8 cellular contexts compared by ENCODE assay signal in genomic region chr19:14091086-14091884, GRCh38. TPM values are rescaled to one million over a fixed set of nuclear protein-coding genes. Genes with fewer than 3 reads are reported as not detected.
DNase-seq lines count a peak whose midpoint lies in the region; ATAC-seq and TF ChIP-seq lines count a peak whose summit lies in the region.

No MANE protein-coding gene starts in this region.

- H3K36me3 Mint-ChIP-seq in activated T-helper 17 cell treated with anti-CD3 and anti-CD28 coated beads, Interleukin-2, amount 50 U/mL, for 72 hours (ENCODE audit: low read depth), result peaks cover 36% of the 10 kb centered on the region

- peaks cover 17% of the 10 kb centered on the region for H3K4me1 Mint-ChIP-seq in activated T-helper 17 cell treated with anti-CD3 and anti-CD28 coated beads, Interleukin-2, amount 50 U/mL, for 72 hours

- peaks cover 7% of the 10 kb centered on the region for H3K9me3 ChIP-seq in neuron (ENCODE audit: low read length)

- peak; percentile 29 for TF ChIP-seq CTCF in fibroblast of the aortic adventitia (IDR thresholded peaks at IDR 0.05; ENCODE audit: insufficient read depth, low read length)

- H3K27ac Mint-ChIP-seq in activated T-helper 17 cell treated with anti-CD3 and anti-CD28 coated beads, Interleukin-2, amount 50 U/mL, for 72 hours, result peak overlapping the region; percentile 93

- under 1% methylated on average over 67 of the region's 73 CpGs for WGBS in urinary bladder

- H3K4me3 Mint-ChIP-seq in activated T-helper 17 cell treated with anti-CD3 and anti-CD28 coated beads, Interleukin-2, amount 50 U/mL, for 72 hours, result peak overlapping the region; percentile 91

- peak overlapping the region; percentile 46 for H2AFZ ChIP-seq in neuron (ENCODE audit: low read depth, low read length)

- peaks cover 18% of the 10 kb centered on the region for H3K36me3 ChIP-seq in neuron (ENCODE audit: insufficient read depth, low read length)
- H3K36me3 ChIP-seq in urinary bladder (ENCODE audit: insufficient read depth), result no peaks in the 10 kb centered on the region

- no peaks in the 10 kb centered on the region for H3K9me3 Mint-ChIP-seq in activated T-helper 17 cell treated with anti-CD3 and anti-CD28 coated beads, Interleukin-2, amount 50 U/mL, for 72 hours

- H3K27me3 ChIP-seq in neuron (ENCODE audit: insufficient read depth, low read length), result no peaks in the 10 kb centered on the region

- DNase-seq in COLO668 (lab: John Stamatoyannopoulos, UW; ENCODE audit: unreplicated experiment) (peak; percentile 87), OCI-M2 (lab: John Stamatoyannopoulos, UW; ENCODE audit: unreplicated experiment) (peak; percentile 98), fibroblast of the aortic adventitia (ENCODE audit: low read depth) (peak; percentile 60)

- H3K4me1 ChIP-seq in neuron (ENCODE audit: insufficient read depth, low read length) (peaks cover 10% of the 10 kb centered on the region), urinary bladder (ENCODE audit: insufficient read depth) (no peaks in the 10 kb centered on the region)

- peak overlapping the region; percentile 80 for H3K4me3 ChIP-seq in fibroblast of the aortic adventitia (ENCODE audit: low read depth, low read length)
- peak overlapping the region; percentile 58 for H3K4me3 ChIP-seq in neuron (ENCODE audit: low read length)
- peak overlapping the region; percentile 94 for H3K4me3 ChIP-seq in urinary bladder (ENCODE audit: low read depth, low read length)

- no peaks in the 10 kb centered on the region for H3K27me3 Mint-ChIP-seq in activated T-helper 17 cell treated with anti-CD3 and anti-CD28 coated beads, Interleukin-2, amount 50 U/mL, for 72 hours

- ATAC-seq in GM19351 (IDR thresholded peaks at IDR 0.05; ENCODE audit: unreplicated experiment) (peak; percentile 62), HG03457 (IDR thresholded peaks at IDR 0.05; ENCODE audit: unreplicated experiment) (peak; percentile 41)
- ATAC-seq in activated T-helper 17 cell treated with anti-CD3 and anti-CD28 coated beads, Interleukin-2, amount 50 U/mL, for 72 hours (replicated peaks), result peak; percentile 81

- peak overlapping the region; percentile 84 for H3K27ac ChIP-seq in urinary bladder (ENCODE audit: low read depth)

RNA-seq across cellular contexts. Expression of gene SAMD1, which starts 0.7 kb away (rescaled TPM):
- 10 to 100 TPM; 62.1 to 77.5 TPM for total RNA-seq in activated T-helper 17 cell treated with anti-CD3 and anti-CD28 coated beads, Interleukin-2, amount 50 U/mL, for 72 hours
- 18.5 and 40.4 TPM in 2 replicates for total RNA-seq in fibroblast of the aortic adventitia (ENCODE audit: low replicate concordance)
- 16.0 TPM for total RNA-seq in urinary bladder
- polyA plus RNA-seq in urinary bladder, result 50.5 TPM

RNA-seq across cellular contexts. Expression of gene C19orf67, which starts 5.7 kb away (rescaled TPM):
- total RNA-seq in activated T-helper 17 cell treated with anti-CD3 and anti-CD28 coated beads, Interleukin-2, amount 50 U/mL, for 72 hours, result under 1 TPM in 1 of 2 donors, not detected in 1; 0.42 TPM
- total RNA-seq in fibroblast of the aortic adventitia (ENCODE audit: low replicate concordance) (0.27 TPM in 1 of 2 replicates, not detected in the other), urinary bladder (not detected)
- not detected for polyA plus RNA-seq in urinary bladder

RNA-seq across cellular contexts. Expression of gene MISP3, which starts 18.7 kb away (rescaled TPM):
- 1 to 10 TPM; 1.5 to 4.1 TPM for total RNA-seq in activated T-helper 17 cell treated with anti-CD3 and anti-CD28 coated beads, Interleukin-2, amount 50 U/mL, for 72 hours
- total RNA-seq in fibroblast of the aortic adventitia (ENCODE audit: low replicate concordance) (0.72 TPM in 1 of 2 replicates, not detected in the other), urinary bladder (0.21 TPM)
- polyA plus RNA-seq in urinary bladder, result 2.6 TPM

RNA-seq across cellular contexts. Expression of gene PRKACA, which starts 26.3 kb away (rescaled TPM):
- 10 to 100 TPM; 43.1 to 69.5 TPM for total RNA-seq in activated T-helper 17 cell treated with anti-CD3 and anti-CD28 coated beads, Interleukin-2, amount 50 U/mL, for 72 hours
- total RNA-seq in fibroblast of the aortic adventitia (ENCODE audit: low replicate concordance) (13.8 and 44.0 TPM in 2 replicates), urinary bladder (41.8 TPM)
- 91.4 TPM for polyA plus RNA-seq in urinary bladder

RNA-seq across cellular contexts. Expression of gene PALM3, which starts 29.4 kb away (rescaled TPM):
- total RNA-seq in activated T-helper 17 cell treated with anti-CD3 and anti-CD28 coated beads, Interleukin-2, amount 50 U/mL, for 72 hours, result not detected
- total RNA-seq in fibroblast of the aortic adventitia (ENCODE audit: low replicate concordance) (0.16 TPM in 1 of 2 replicates, not detected in the other), urinary bladder (0.90 TPM)
- 2.8 TPM for polyA plus RNA-seq in urinary bladder

Comparison
In these comparisons a context has a peak if more than half of its experiments do, and no peak if none do; other contexts are left out.
1. Peak in every context shown above with its lines: DNase-seq, ATAC-seq, H3K4me3 ChIP-seq and H3K27ac ChIP-seq.